Comparison of ENCODE assay signal across 3 cellular contexts in the genomic region with DNA sequence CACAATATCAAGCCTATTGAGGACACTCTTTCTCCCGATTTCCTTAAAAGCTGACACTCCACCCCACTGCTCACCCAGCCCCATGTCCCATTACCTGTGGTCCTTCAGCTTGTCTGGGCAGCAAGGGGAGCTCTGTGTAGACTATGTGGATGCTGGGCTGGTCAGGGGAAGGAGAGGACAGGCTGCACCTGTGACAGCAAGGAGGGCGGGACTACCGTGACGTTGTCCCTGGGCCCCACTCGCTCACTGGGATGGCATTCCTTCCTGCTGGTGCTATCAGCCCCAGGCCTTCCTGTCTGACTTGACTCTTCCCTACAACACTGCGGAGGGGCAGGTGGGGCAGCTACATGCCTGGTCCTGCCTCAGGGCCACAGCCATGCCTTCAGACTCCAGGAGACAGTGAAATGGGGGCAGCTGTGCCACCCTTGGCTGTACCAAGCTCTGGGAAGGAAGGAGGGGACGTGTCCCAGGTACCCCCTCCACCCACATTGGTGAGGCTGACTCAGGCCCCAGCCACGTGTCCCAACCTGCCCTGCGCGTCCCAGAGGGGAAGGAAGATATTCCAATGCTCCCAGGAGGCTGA.
TF ChIP-seq lines count a peak whose summit lies in the region.

Gene TMEM40, minus strand, starts transcription at position 163 of the 583 bp plus-strand sequence. CDS start 9,427 bp downstream, outside the sequence.

TF ChIP-seq in SK-N-SH, 30 proteins besides CTCF, POLR2A, EP300 and RAD21:
- TF ChIP-seq RXRA (IDR thresholded peaks at IDR 0.05; ENCODE audit: borderline replicate concordance, low read depth) = no peak
- no peak for TF ChIP-seq IRF3 (IDR thresholded peaks at IDR 0.05; ENCODE audit: low read depth, low read length)
- no peak for TF ChIP-seq TEAD4 (IDR thresholded peaks at IDR 0.05; ENCODE audit: borderline replicate concordance, insufficient read depth)

TF ChIP-seq in SK-N-SH treated with all-trans-retinoic acid at 6 μM for 48 hours, 23 proteins besides CTCF, POLR2A, EP300 and RAD21:
- TF ChIP-seq BACH2 (CRISPR knock-in tag; IDR thresholded peaks at IDR 0.05; ENCODE audit: borderline replicate concordance) (no peak), ZFP30 (CRISPR knock-in tag; IDR thresholded peaks at IDR 0.05) (no peak), SNAI2 (CRISPR knock-in tag; IDR thresholded peaks at IDR 0.05) (no peak), GLIS3 (CRISPR knock-in tag; IDR thresholded peaks at IDR 0.05) (no peak), TCF4 (CRISPR knock-in tag; IDR thresholded peaks at IDR 0.05; ENCODE audit: borderline replicate concordance) (no peak), ZNF565 (CRISPR knock-in tag; conservative IDR thresholded peaks at IDR 0.05; ENCODE audit: low read depth) (no peak), ZNF70 (CRISPR knock-in tag; IDR thresholded peaks at IDR 0.05) (no peak), POU6F1 (CRISPR knock-in tag; IDR thresholded peaks at IDR 0.05; ENCODE audit: borderline replicate concordance, low read depth) (no peak)
- TF ChIP-seq, protein P1, sequence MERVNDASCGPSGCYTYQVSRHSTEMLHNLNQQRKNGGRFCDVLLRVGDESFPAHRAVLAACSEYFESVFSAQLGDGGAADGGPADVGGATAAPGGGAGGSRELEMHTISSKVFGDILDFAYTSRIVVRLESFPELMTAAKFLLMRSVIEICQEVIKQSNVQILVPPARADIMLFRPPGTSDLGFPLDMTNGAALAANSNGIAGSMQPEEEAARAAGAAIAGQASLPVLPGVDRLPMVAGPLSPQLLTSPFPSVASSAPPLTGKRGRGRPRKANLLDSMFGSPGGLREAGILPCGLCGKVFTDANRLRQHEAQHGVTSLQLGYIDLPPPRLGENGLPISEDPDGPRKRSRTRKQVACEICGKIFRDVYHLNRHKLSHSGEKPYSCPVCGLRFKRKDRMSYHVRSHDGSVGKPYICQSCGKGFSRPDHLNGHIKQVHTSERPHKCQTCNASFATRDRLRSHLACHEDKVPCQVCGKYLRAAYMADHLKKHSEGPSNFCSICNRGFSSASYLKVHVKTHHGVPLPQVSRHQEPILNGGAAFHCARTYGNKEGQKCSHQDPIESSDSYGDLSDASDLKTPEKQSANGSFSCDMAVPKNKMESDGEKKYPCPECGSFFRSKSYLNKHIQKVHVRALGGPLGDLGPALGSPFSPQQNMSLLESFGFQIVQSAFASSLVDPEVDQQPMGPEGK (CRISPR knock-in tag; IDR thresholded peaks at IDR 0.05; ENCODE audit: borderline replicate concordance) = no peak

TF ChIP-seq in K562, 482 proteins besides CTCF, POLR2A, EP300 and RAD21:
- TF ChIP-seq, protein P2, sequence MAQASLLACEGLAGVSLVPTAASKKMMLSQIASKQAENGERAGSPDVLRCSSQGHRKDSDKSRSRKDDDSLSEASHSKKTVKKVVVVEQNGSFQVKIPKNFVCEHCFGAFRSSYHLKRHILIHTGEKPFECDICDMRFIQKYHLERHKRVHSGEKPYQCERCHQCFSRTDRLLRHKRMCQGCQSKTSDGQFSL (CRISPR knock-in tag; IDR thresholded peaks at IDR 0.05) = 0 out of 2 replicates have a peak, but pooled peaks have one; percentile 15
- TF ChIP-seq, protein P2 (tag; IDR thresholded peaks at IDR 0.05) = no peak
- TF ChIP-seq FUS (optimal IDR thresholded peaks at IDR 0.05; ENCODE audit: low read depth, low read length) (no peak), COPS2 (conservative IDR thresholded peaks at IDR 0.05) (no peak), U2AF1 (optimal IDR thresholded peaks at IDR 0.05; ENCODE audit: low read depth, low read length) (no peak), ELK3 (CRISPR knock-in tag; IDR thresholded peaks at IDR 0.05) (no peak)
